1 cellular context compared by ENCODE assay signal in the genomic region with DNA sequence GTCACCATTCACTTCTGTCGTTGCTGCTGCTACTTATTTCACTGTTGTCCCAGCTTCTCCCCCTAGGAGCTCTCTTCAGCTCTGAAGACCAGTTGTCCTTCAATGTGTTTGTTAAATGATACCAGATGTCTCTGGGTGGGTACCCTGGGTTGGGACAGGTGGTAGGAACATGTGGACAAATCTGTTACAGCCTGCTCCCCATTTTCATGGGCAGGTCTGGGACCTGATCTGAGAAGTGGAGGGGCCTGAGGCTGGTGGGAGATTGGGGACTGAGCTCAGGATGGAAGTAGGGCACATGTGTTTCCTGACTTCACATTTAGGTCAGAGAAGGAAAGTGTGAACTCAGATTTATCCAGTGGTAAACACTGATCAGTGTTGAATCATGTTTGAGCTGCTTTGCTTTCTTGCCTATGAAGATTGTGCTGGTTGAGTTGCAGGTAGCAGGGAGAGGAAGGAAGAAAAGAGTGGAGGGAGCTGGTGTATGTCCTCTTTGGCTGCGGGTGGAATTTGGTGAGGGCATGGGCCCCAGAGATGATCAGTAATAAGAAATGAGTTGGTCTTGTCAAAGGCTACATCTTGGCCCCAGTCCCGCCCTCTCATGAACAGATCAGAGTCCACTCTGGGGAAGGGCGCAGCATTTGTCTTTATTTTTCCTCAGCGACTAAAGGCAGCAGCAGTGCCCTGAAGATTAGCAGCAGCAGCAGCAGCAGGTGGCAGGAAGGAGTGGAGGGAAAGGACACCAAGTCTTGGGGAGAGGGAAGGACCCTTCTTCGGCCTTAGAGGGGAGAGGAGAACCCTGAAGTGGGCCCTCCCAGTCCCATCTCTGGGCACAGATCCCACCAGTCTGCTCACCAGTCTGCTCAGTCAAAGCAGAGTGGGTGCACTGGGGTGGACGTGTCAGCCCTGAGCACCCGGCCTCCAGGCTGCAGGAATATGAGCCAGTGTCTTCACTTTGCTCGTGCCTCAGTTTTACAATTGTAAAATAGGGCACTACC.
TF ChIP-seq lines count a peak whose summit lies in the region.

No MANE protein-coding gene starts in this region.

TF ChIP-seq in IMR-90, 13 proteins besides CTCF, POLR2A, EP300 and RAD21:
- TF ChIP-seq MAZ (IDR thresholded peaks at IDR 0.05; ENCODE audit: borderline replicate concordance, low read depth, low read length) (no peak), CEBPB (IDR thresholded peaks at IDR 0.05; ENCODE audit: low read depth, low read length) (no peak), MAFK (IDR thresholded peaks at IDR 0.05; ENCODE audit: low read depth, low read length) (no peak)
